Comparison of ENCODE assay signal across 21 cellular contexts in the genomic region with DNA sequence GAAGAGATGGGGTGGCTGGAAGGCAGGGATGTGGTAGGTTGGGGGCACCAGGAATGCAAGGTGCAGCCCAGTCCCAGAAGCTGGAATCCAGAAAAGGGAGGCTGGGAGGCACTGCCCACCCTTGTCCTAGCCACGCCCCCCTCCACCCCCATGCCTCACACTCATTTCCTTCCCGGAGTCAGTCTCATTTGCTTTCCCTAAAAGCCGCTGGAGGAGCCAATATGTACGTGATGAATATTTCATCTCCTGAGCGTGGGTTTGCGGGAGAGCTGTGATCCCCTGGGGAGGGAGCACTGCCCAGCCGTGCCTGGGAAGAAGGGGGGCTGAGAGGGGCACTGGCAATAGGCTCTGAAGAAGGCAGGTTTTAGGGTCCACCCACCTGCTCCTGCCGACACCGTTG.
"Had no signal": no experiment of that assay in that cellular context is flagged by ENCODE, and none has a peak within 500 bp of the region (broad histone marks: within the 10 kb centered on the region; RNA-seq: fewer than 3 reads in every experiment).

No MANE protein-coding gene starts in this region.

- H3K27ac Mint-ChIP-seq: activated CD8-positive, alpha-beta memory T cell treated with anti-CD3 and anti-CD28 coated beads, Interleukin-2, amount 10 ng/mL, durations not matched to agents 7 days and 5 days; activated naive CD8-positive, alpha-beta T cell; activated T-cell treated with anti-CD3 and anti-CD28 coated beads, Interleukin-2, amount 50 U/mL, for 24 hours; nephron; T-helper 17 cell had no signal

- H3K4me3 ChIP-seq: dorsolateral prefrontal cortex, esophagus squamous epithelium, left lung, ovary, upper lobe of left lung had no signal

- H3K36me3 Mint-ChIP-seq: activated CD8-positive, alpha-beta memory T cell treated with anti-CD3 and anti-CD28 coated beads, Interleukin-2, amount 10 ng/mL, durations not matched to agents 7 days and 5 days; activated naive CD8-positive, alpha-beta T cell had no signal

- H3K9me3 ChIP-seq: esophagus squamous epithelium, left lung, ovary, upper lobe of left lung had no signal

- ATAC-seq: activated CD4-positive, CD25-positive, alpha-beta regulatory T cell treated with anti-CD3 and anti-CD28 coated beads, Interleukin-2, amount 50 U/mL, for 24 hours; activated CD8-positive, alpha-beta memory T cell treated with anti-CD3 and anti-CD28 coated beads, Interleukin-2, amount 10 ng/mL, durations not matched to agents 7 days and 5 days; left lung; stimulated activated naive CD8-positive, alpha-beta T cell treated with anti-CD3 and anti-CD28 coated beads, Interleukin-15, Interleukin-2, amounts not matched to agents 100 U/mL and 50 U/mL, for 24 hours; T-helper 17 cell had no signal

- H3K27ac ChIP-seq: brain microvascular endothelial cell, dorsolateral prefrontal cortex, esophagus squamous epithelium, left lung, ovary, upper lobe of left lung had no signal

- DNase-seq: activated CD4-positive, alpha-beta T cell treated with anti-CD3 and anti-CD28 coated beads, Interleukin-2, amount 50 U/mL, for 4 hours; activated CD8-positive, alpha-beta memory T cell treated with anti-CD3 and anti-CD28 coated beads, Interleukin-2, amount 10 ng/mL, durations not matched to agents 7 days and 5 days; activated effector memory CD4-positive, alpha-beta T cell treated with anti-CD3 and anti-CD28 coated beads, Interleukin-2, amount 50 U/mL, for 16 hours; activated T-cell treated with anti-CD3 and anti-CD28 coated beads, Interleukin-2, amount 50 U/mL, for 24 hours; amygdala; brain microvascular endothelial cell; dorsolateral prefrontal cortex; esophagus squamous epithelium; foreskin fibroblast; glutamatergic neuron; left lung; mesenchymal stem cell; ovary; stimulated activated CD4-positive, alpha-beta T cell treated with anti-CD3 and anti-CD28 coated beads, Interleukin-4, amount 100 ng/mL, for 1 hour; stimulated activated CD8-positive, alpha-beta memory T cell treated with anti-CD3 and anti-CD28 coated beads, Interleukin-4, amount 100 ng/mL, for 48 hours; stimulated activated naive CD8-positive, alpha-beta T cell treated with anti-CD3 and anti-CD28 coated beads, Interleukin-15, Interleukin-2, amounts not matched to agents 100 U/mL and 50 U/mL, for 24 hours; T-helper 17 cell; upper lobe of left lung had no signal

- H3K27me3 ChIP-seq: ovary had no signal

- H3K36me3 ChIP-seq: brain microvascular endothelial cell, esophagus squamous epithelium, left lung, ovary, upper lobe of left lung had no signal

- H3K9me3 Mint-ChIP-seq: activated T-cell treated with anti-CD3 and anti-CD28 coated beads, Interleukin-2, amount 50 U/mL, for 24 hours; nephron had no signal

- H3K4me3 Mint-ChIP-seq: activated CD8-positive, alpha-beta memory T cell treated with anti-CD3 and anti-CD28 coated beads, Interleukin-2, amount 10 ng/mL, durations not matched to agents 7 days and 5 days; activated naive CD8-positive, alpha-beta T cell; activated T-cell treated with anti-CD3 and anti-CD28 coated beads, Interleukin-2, amount 50 U/mL, for 24 hours; nephron; T-helper 17 cell had no signal

- H3K4me1 Mint-ChIP-seq: activated CD8-positive, alpha-beta memory T cell treated with anti-CD3 and anti-CD28 coated beads, Interleukin-2, amount 10 ng/mL, durations not matched to agents 7 days and 5 days had no signal
